18 cellular contexts compared by ENCODE assay signal in genomic region chrX:85907316-85907715, GRCh38.
DNase-seq lines count a peak whose midpoint lies in the region; ATAC-seq, FAIRE-seq and TF ChIP-seq lines count a peak whose summit lies in the region.
"Had no signal": no experiment of that assay in that cellular context is flagged by ENCODE, and none has a peak within 500 bp of the region (broad histone marks: within the 10 kb centered on the region; RNA-seq: fewer than 3 reads in every experiment).

No MANE protein-coding gene starts in this region.

- H4K20me1 ChIP-seq in BLaER1 treated with 17β-estradiol and CSF1 and Interleukin-3, amounts not matched to agents 10 nM and 100 nM = no peaks in the 10 kb centered on the region; a peak in 1 of 22 replicates
- H4K20me1 ChIP-seq in Karpas-422 (ENCODE audit: insufficient read depth, low read depth, low read length) = no peaks in the 10 kb centered on the region

- no peak overlapping the region for H3K4me3 ChIP-seq in BLaER1 treated with 17β-estradiol and CSF1 and Interleukin-3, amounts not matched to agents 10 nM and 100 nM
- H3K4me3 ChIP-seq in Karpas-422 (ENCODE audit: low read length) (peak overlapping the region; percentile 24; the same call in 1 of the 2 replicates), mucosa of descending colon (no peak overlapping the region)
- H3K4me3 ChIP-seq: GM23248, HAP-1 had no signal

- H3K4me3 Mint-ChIP-seq in progenitor cell of endocrine pancreas (ENCODE audit: low read depth) = no peak overlapping the region
- H3K4me3 Mint-ChIP-seq: CD14-positive monocyte; CD4-positive, alpha-beta memory T cell had no signal

- H3K4me1 ChIP-seq in BLaER1 treated with 17β-estradiol and CSF1 and Interleukin-3, amounts not matched to agents 10 nM and 100 nM = peaks cover 0 to 14% (median 0%) of the 10 kb centered on the region in 10 experiments; a peak in 7 of 20 replicates
- H3K4me1 ChIP-seq in Karpas-422 (ENCODE audit: low read length) (peaks cover 18% of the 10 kb centered on the region), mucosa of descending colon (ENCODE audit: low read depth) (no peaks in the 10 kb centered on the region)
- H3K4me1 ChIP-seq: BE2C, HAP-1 had no signal

- H2AFZ ChIP-seq in Karpas-422 (ENCODE audit: low read length) = no peak overlapping the region
- H2AFZ ChIP-seq: GM23248 had no signal

- H3K4me2 ChIP-seq in BLaER1 treated with 17β-estradiol and CSF1 and Interleukin-3, amounts not matched to agents 10 nM and 100 nM = peak overlapping the region in 6 of 11 experiments; percentile 2 to 32 (median 12); a peak in 7 of 22 replicates
- H3K4me2 ChIP-seq in Karpas-422 (ENCODE audit: low read depth, low read length, poor library complexity, severe bottlenecking) = peak overlapping the region; percentile 31
- H3K4me2 ChIP-seq: KMS-11 had no signal

- FAIRE-seq in GM18507 (lab: Jason Lieb, UNC) = peak; percentile 12
- FAIRE-seq: GM19239 had no signal

- intact Hi-C loops in mucosa of descending colon (cut with DNase I, micrococcal nuclease) = no loop called here

- DNase-seq in GM18507 (ENCODE audit: extremely low spot score, insufficient read length, low read depth) (no peak), Karpas-422 (peak; percentile 45), progenitor cell of endocrine pancreas (ENCODE audit: low spot score, unreplicated experiment) (no peak), hypothalamus (lab: John Stamatoyannopoulos, UW) (no peak), mucosa of descending colon (no peak)
- DNase-seq: BE2C; CD4-positive, alpha-beta memory T cell; DMS153; DMS79; GF-D8; GM23248 had no signal

- peaks cover 3% of the 10 kb centered on the region for H3K36me3 Mint-ChIP-seq in progenitor cell of endocrine pancreas (ENCODE audit: insufficient read depth)

- TF ChIP-seq CTCF in progenitor cell of endocrine pancreas (IDR thresholded peaks at IDR 0.05; ENCODE audit: unreplicated experiment) = no peak
- no peak for TF ChIP-seq CTCF in mucosa of descending colon (IDR thresholded peaks at IDR 0.05)

- H3K9ac ChIP-seq in BLaER1 treated with 17β-estradiol and CSF1 and Interleukin-3, amounts not matched to agents 10 nM and 100 nM = no peak overlapping the region
- H3K9ac ChIP-seq in Karpas-422 (ENCODE audit: low read length) = no peak overlapping the region
- H3K9ac ChIP-seq: GM23248, KMS-11 had no signal

- no peaks in the 10 kb centered on the region for H3K36me3 ChIP-seq in BLaER1 treated with 17β-estradiol and CSF1 and Interleukin-3, amounts not matched to agents 10 nM and 100 nM
- no peaks in the 10 kb centered on the region; the same call in 1 of the 2 replicates for H3K36me3 ChIP-seq in Karpas-422 (ENCODE audit: insufficient read depth, low read length)
- H3K36me3 ChIP-seq in mucosa of descending colon (ENCODE audit: low read depth) = no peaks in the 10 kb centered on the region
- H3K36me3 ChIP-seq: BE2C, HAP-1 had no signal

- H3K27me3 Mint-ChIP-seq in progenitor cell of endocrine pancreas = no peaks in the 10 kb centered on the region
- H3K27me3 Mint-ChIP-seq: CD4-positive, alpha-beta memory T cell had no signal

- peaks cover 45 to 92% (median 86%) of the 10 kb centered on the region in 11 experiments for H3K27me3 ChIP-seq in BLaER1 treated with 17β-estradiol and CSF1 and Interleukin-3, amounts not matched to agents 10 nM and 100 nM
- no peaks in the 10 kb centered on the region for H3K27me3 ChIP-seq in Karpas-422 (ENCODE audit: low read length)
- H3K27me3 ChIP-seq: BE2C had no signal

- H3K9me3 ChIP-seq in BLaER1 treated with 17β-estradiol and CSF1 and Interleukin-3, amounts not matched to agents 10 nM and 100 nM (replicated peaks in 1 of 11) = no peaks in the 10 kb centered on the region
- H3K9me3 ChIP-seq in Karpas-422 (ENCODE audit: low read length) (no peaks in the 10 kb centered on the region), mucosa of descending colon (no peaks in the 10 kb centered on the region)
- H3K9me3 ChIP-seq: BE2C, HAP-1 had no signal

- peaks cover 5% of the 10 kb centered on the region; the same call in 1 of the 2 replicates for H3K79me2 ChIP-seq in Karpas-422 (ENCODE audit: low read length)

- peaks cover 12% of the 10 kb centered on the region for H3K4me1 Mint-ChIP-seq in progenitor cell of endocrine pancreas (ENCODE audit: low read depth)
- H3K4me1 Mint-ChIP-seq: CD14-positive monocyte; CD4-positive, alpha-beta memory T cell had no signal

- peak overlapping the region; percentile 33 for H3K27ac Mint-ChIP-seq in progenitor cell of endocrine pancreas
- H3K27ac Mint-ChIP-seq: CD14-positive monocyte; CD4-positive, alpha-beta memory T cell had no signal

- no peaks in the 10 kb centered on the region for H3K9me3 Mint-ChIP-seq in progenitor cell of endocrine pancreas (ENCODE audit: low read depth)
- H3K9me3 Mint-ChIP-seq: CD14-positive monocyte; CD4-positive, alpha-beta memory T cell had no signal

- no peaks in the 10 kb centered on the region for H3K9me2 ChIP-seq in Karpas-422 (replicated peaks; ENCODE audit: insufficient read depth, low read length)

- no peak overlapping the region for H3K27ac ChIP-seq in BLaER1 treated with 17β-estradiol and CSF1 and Interleukin-3, amounts not matched to agents 10 nM and 100 nM
- peak overlapping the region; percentile 51 for H3K27ac ChIP-seq in Karpas-422 (ENCODE audit: low read length)
- H3K27ac ChIP-seq: GM23248, HL-60, KMS-11 had no signal

- no peak for ATAC-seq in GM18870 (IDR thresholded peaks at IDR 0.05; ENCODE audit: unreplicated experiment)
- ATAC-seq in mucosa of descending colon = no peak
